10 cellular contexts compared by ENCODE assay signal in the genomic region with DNA sequence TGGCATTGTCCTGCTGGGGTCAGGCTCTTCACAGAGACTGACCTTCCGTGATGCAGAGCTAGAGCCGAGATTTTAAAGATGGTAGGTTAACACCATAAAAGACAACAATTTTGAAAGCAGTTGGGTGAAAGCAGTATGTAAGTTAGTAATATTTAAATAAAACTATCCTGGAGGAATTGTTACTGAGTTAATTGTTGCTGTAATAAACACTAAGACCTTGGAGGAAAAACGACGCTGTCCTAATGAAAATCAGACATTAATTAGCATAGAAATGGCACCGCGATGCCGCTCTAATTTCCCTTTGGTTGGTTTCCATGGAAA. TPM values are rescaled to one million over a fixed set of nuclear protein-coding genes. Genes with fewer than 3 reads are reported as not detected.
A peak's percentile ranks its signal among the peaks of the same experiment; 100 is the strongest.
DNase-seq lines count a peak whose midpoint lies in the region; ATAC-seq and TF ChIP-seq lines count a peak whose summit lies in the region.
"Had no signal": no experiment of that assay in that cellular context is flagged by ENCODE, and none has a peak within 500 bp of the region (broad histone marks: within the 10 kb centered on the region; RNA-seq: fewer than 3 reads in every experiment).

No MANE protein-coding gene starts in this region.

- no peaks in the 10 kb centered on the region for H3K27me3 ChIP-seq in right lobe of liver
- H3K27me3 ChIP-seq in transverse colon = no peaks in the 10 kb centered on the region

- H3K4me3 ChIP-seq in astrocyte of the cerebellum (ENCODE audit: low read depth, low read length) = peak overlapping the region; percentile 61
- H3K4me3 ChIP-seq in right lobe of liver = peak overlapping the region; percentile 30 to 76 (median 45)
- peak overlapping the region; percentile 22 to 94 (median 62) for H3K4me3 ChIP-seq in transverse colon

- TF ChIP-seq EP300 in transverse colon (IDR thresholded peaks at IDR 0.05; ENCODE audit: low read depth) = no peak

- H3K36me3 ChIP-seq in right lobe of liver = no peaks in the 10 kb centered on the region
- H3K36me3 ChIP-seq in transverse colon = no peaks in the 10 kb centered on the region

- ATAC-seq in right lobe of liver = no peak

- DNase-seq in NCI-H2227 (lab: John Stamatoyannopoulos, UW; ENCODE audit: unreplicated experiment) = peak; percentile 53
- no peak for DNase-seq in NCI-H2227 treated with DMSO at 0.1 percent for 48 hours (lab: John Stamatoyannopoulos, UW)
- DNase-seq in astrocyte of the cerebellum (ENCODE audit: low read depth) = no peak
- DNase-seq in right lobe of liver = no peak
- DNase-seq in transverse colon = no peak
- DNase-seq in stimulated activated naive CD4-positive, alpha-beta T cell treated with Interleukin-2 at 50 U/mL for 16 hours (lab: John Stamatoyannopoulos, UW) = no peak
- DNase-seq in DMS153 (lab: John Stamatoyannopoulos, UW) = no peak
- DNase-seq in DMS79 treated with DMSO at 0.1 percent for 48 hours (lab: John Stamatoyannopoulos, UW) = no peak

- in situ Hi-C loops in astrocyte of the cerebellum (cut with HindIII; ENCODE audit: low sequenced_read_pairs) = no loop called here
- in situ Hi-C loops in transverse colon (cut with MboI; ENCODE audit: low pct_ligation_motif_present in 1 of 4, low pct_unique_long_range_greater_than_20kb in 1 of 4, low sequenced_read_pairs in 3 of 4) = no loop called here

- no peak for TF ChIP-seq POLR2A in right lobe of liver (IDR thresholded peaks at IDR 0.05)
- TF ChIP-seq POLR2A in transverse colon (IDR thresholded peaks at IDR 0.05) = no peak

- intact Hi-C loops in right lobe of liver (cut with DNase I) (no loop called here), transverse colon (cut with DNase I; ENCODE audit: low total_unique reads) (no loop called here)

- WGBS in right lobe of liver (ENCODE audit: insufficient coverage, low coverage, low lambda C conversion rate, missing lambda C conversion rate) = 13% methylated on average over 7 of the region's 7 CpGs
- 23 to 29% methylated on average over 7 of the region's 7 CpGs for WGBS in transverse colon (ENCODE audit: low coverage in 1 of 2), 2 donors

- H3K27ac ChIP-seq in right lobe of liver (no peak overlapping the region), transverse colon (peak overlapping the region in 3 of 4 donors; percentile 55 to 98 (median 64))

- peaks cover 0 to 11% (median 0%) of the 10 kb centered on the region in 4 donors for H3K4me1 ChIP-seq in right lobe of liver
- H3K4me1 ChIP-seq in transverse colon = peaks cover 0 to 15% (median 4%) of the 10 kb centered on the region in 4 donors

- H3K9me3 ChIP-seq in right lobe of liver (no peaks in the 10 kb centered on the region), transverse colon (no peaks in the 10 kb centered on the region)

- TF ChIP-seq CTCF in astrocyte of the cerebellum (IDR thresholded peaks at IDR 0.05; ENCODE audit: low read depth, low read length, missing control alignments) (no peak), right lobe of liver (IDR thresholded peaks at IDR 0.05) (no peak), transverse colon (IDR thresholded peaks at IDR 0.05) (no peak)

RNA-seq across cellular contexts. Expression of a gene that starts 0.7 kb away (rescaled TPM):
- total RNA-seq in right lobe of liver = 10 to 100 TPM in 3 of 6 experiments, 1 to 10 TPM in 3; 9.3 to 16.3 (median 11.0) TPM
- 10 to 100 TPM in 2 of 4 donors, 1 to 10 TPM in 2; 6.6 to 20.8 (median 10.8) TPM for total RNA-seq in transverse colon

RNA-seq across cellular contexts. Expression of a gene that starts 21.0 kb away (rescaled TPM):
- total RNA-seq in right lobe of liver (1 to 10 TPM in 2 of 6 experiments, under 1 TPM in 3, not detected in 1; 0.20 to 4.8 (median 0.56) TPM), transverse colon (1 to 10 TPM in 1 of 4 donors, under 1 TPM in 2, not detected in 1; 0.27 to 1.1 (median 0.48) TPM)
- total RNA-seq: activated CD8-positive, alpha-beta memory T cell treated with anti-CD3 and anti-CD28 coated beads, Interleukin-2, amount 10 ng/mL, durations not matched to agents 7 days and 5 days; glomerular endothelial cell had no signal

RNA-seq across cellular contexts. Expression of a gene that starts 32.2 kb away (rescaled TPM):
- total RNA-seq in right lobe of liver (10 to 100 TPM; 61.2 to 92.0 (median 81.1) TPM), transverse colon (100 to 1,000 TPM in 3 of 4 donors, 10 to 100 TPM in 1; 86.8 to 162 (median 113) TPM)

RNA-seq across cellular contexts. Expression of a gene that starts 36.0 kb away (rescaled TPM):
- total RNA-seq in right lobe of liver = 1 to 10 TPM in 5 of 6 experiments, not detected in 1; 1.7 to 5.7 (median 3.8) TPM
- total RNA-seq in transverse colon = 10 to 100 TPM in 1 of 4 donors, 1 to 10 TPM in 2, not detected in 1; 4.4 to 11.1 (median 4.8) TPM

RNA-seq across cellular contexts. Expression of a gene that starts 45.8 kb away (rescaled TPM):
- 1 to 10 TPM; 2.0 to 8.4 (median 4.4) TPM for total RNA-seq in right lobe of liver
- 1 to 10 TPM in 3 of 4 donors, under 1 TPM in 1; 0.60 to 4.5 (median 1.5) TPM for total RNA-seq in transverse colon

Comparison
In these comparisons a context has a peak if more than half of its experiments do, and no peak if none do; other contexts are left out.
1. H3K27ac ChIP-seq: peak in transverse colon (3 of 4); none in right lobe of liver (0 of 3).
2. Peak in every context shown above with its lines, with median percentiles within 50 percentile points of each other: H3K4me3 ChIP-seq.